Comparison of ENCODE assay signal across 22 cellular contexts in the genomic region with DNA sequence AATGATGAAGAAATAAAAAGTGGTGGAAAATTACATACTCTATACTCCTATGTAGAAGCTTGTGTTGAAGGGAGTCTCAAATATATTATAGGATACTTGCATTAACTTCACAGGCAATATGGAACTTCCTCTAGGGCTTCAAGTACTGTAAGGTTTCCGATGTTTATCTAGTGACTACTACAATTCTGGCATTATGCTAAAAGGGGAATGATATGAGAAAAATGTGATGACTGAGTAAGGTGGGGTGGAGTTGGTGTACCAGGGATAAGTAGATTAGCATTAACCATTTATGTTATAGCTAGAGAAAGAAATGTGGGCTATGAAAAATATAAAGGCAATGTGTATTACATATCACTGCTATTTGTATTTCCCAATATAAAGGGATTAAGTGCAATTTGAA.
"Had no signal": no experiment of that assay in that cellular context is flagged by ENCODE, and none has a peak within 500 bp of the region (broad histone marks: within the 10 kb centered on the region; RNA-seq: fewer than 3 reads in every experiment).

No MANE protein-coding gene starts in this region.

- H3K4me1 Mint-ChIP-seq: activated T-helper 17 cell treated with anti-CD3 and anti-CD28 coated beads, Interleukin-2, amount 50 U/mL, for 72 hours had no signal

- H3K4me1 ChIP-seq: adrenal gland, foreskin keratinocyte, left ventricle myocardium inferior, spleen, upper lobe of left lung had no signal

- H3K9me3 ChIP-seq: adrenal gland, left ventricle myocardium inferior, spleen, thoracic aorta, upper lobe of left lung had no signal

- H3K27me3 ChIP-seq: adrenal gland, cardiac muscle cell, foreskin keratinocyte, spleen, upper lobe of left lung had no signal

- H3K9me3 Mint-ChIP-seq: activated T-helper 17 cell treated with anti-CD3 and anti-CD28 coated beads, Interleukin-2, amount 50 U/mL, for 72 hours; natural killer cell treated with Interleukin-12 subunit alpha and Interleukin-12 subunit beta and Interleukin-15 and Interleukin-18, amount 100 ng/mL, for 72 hours had no signal

- H3K27me3 Mint-ChIP-seq: activated T-helper 17 cell treated with anti-CD3 and anti-CD28 coated beads, Interleukin-2, amount 50 U/mL, for 72 hours; natural killer cell treated with Interleukin-12 subunit alpha and Interleukin-12 subunit beta and Interleukin-15 and Interleukin-18, amount 100 ng/mL, for 72 hours had no signal

- DNase-seq: activated CD4-positive, alpha-beta T cell treated with anti-CD3 and anti-CD28 coated beads, Interleukin-2, amount 50 U/mL, for 1 hour; activated CD4-positive, CD25-positive, alpha-beta regulatory T cell treated with anti-CD3 and anti-CD28 coated beads, Interleukin-2, amount 50 U/mL, for 72 hours; activated CD8-positive, alpha-beta T cell treated with anti-CD3 and anti-CD28 coated beads, Interleukin-2, amount 10 ng/mL, durations not matched to agents 7 days and 5 days; activated T-cell treated with anti-CD3 and anti-CD28 coated beads, Interleukin-2, amount 50 U/mL, for 1 hour; adrenal gland; effector CD4-positive, alpha-beta T cell; hippocampal formation; kidney glomerular epithelial cell; left ventricle myocardium inferior; spleen; stimulated activated CD4-positive, alpha-beta T cell treated with anti-CD3 and anti-CD28 coated beads, Interleukin-4, amount 100 ng/mL, for 1 hour; stimulated activated naive CD4-positive, alpha-beta T cell; T-helper 2 cell; upper lobe of left lung had no signal

- H3K27ac Mint-ChIP-seq: activated CD8-positive, alpha-beta T cell treated with anti-CD3 and anti-CD28 coated beads, Interleukin-2, amount 10 ng/mL, durations not matched to agents 7 days and 5 days; activated naive CD4-positive, alpha-beta T cell treated with anti-CD3 and anti-CD28 coated beads, Interleukin-2, amount 50 U/mL, for 72 hours; activated T-helper 17 cell treated with anti-CD3 and anti-CD28 coated beads, Interleukin-2, amount 50 U/mL, for 72 hours; natural killer cell treated with Interleukin-12 subunit alpha and Interleukin-12 subunit beta and Interleukin-15 and Interleukin-18, amount 100 ng/mL, for 72 hours; progenitor cell of endocrine pancreas had no signal

- H3K36me3 ChIP-seq: adrenal gland, cardiac muscle cell, left ventricle myocardium inferior, spleen, thoracic aorta, upper lobe of left lung had no signal

- H3K4me3 ChIP-seq: adrenal gland, cardiac muscle cell, left ventricle myocardium inferior, spleen, thoracic aorta, upper lobe of left lung had no signal

- H3K4me3 Mint-ChIP-seq: activated CD8-positive, alpha-beta T cell treated with anti-CD3 and anti-CD28 coated beads, Interleukin-2, amount 10 ng/mL, durations not matched to agents 7 days and 5 days; activated T-helper 17 cell treated with anti-CD3 and anti-CD28 coated beads, Interleukin-2, amount 50 U/mL, for 72 hours; natural killer cell treated with Interleukin-12 subunit alpha and Interleukin-12 subunit beta and Interleukin-15 and Interleukin-18, amount 100 ng/mL, for 72 hours had no signal

- H3K27ac ChIP-seq: adrenal gland, cardiac muscle cell, foreskin keratinocyte, left ventricle myocardium inferior, spleen, thoracic aorta, upper lobe of left lung, VCaP had no signal

- H3K36me3 Mint-ChIP-seq: activated naive CD4-positive, alpha-beta T cell treated with anti-CD3 and anti-CD28 coated beads, Interleukin-2, amount 50 U/mL, for 72 hours; natural killer cell treated with Interleukin-12 subunit alpha and Interleukin-12 subunit beta and Interleukin-15 and Interleukin-18, amount 100 ng/mL, for 72 hours had no signal
